ENCODE assay signal across 2 cellular contexts in the genomic region with DNA sequence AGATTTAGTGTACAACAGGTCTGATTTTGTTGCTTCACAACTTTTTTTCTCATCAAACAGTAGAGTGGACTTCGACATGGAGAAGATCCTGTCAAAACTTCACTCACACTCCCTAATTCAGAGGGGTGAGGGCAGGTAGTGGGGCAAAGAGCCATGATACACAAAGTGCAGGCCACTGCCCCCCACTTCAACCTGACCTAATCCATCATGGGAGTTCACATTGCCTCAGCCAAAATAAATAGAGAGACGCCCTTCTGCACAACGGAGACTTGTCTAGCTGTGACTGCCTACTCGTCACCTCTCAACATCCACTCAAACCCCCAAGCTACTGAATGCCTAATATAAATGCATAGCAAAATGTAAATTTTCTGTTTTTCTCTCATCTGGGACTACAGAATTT.
TF ChIP-seq lines count a peak whose summit lies in the region.

No MANE protein-coding gene starts in this region.

TF ChIP-seq in liver, 16 proteins besides CTCF, POLR2A, EP300 and RAD21 (continued from another document):
- TF ChIP-seq, protein P1, sequence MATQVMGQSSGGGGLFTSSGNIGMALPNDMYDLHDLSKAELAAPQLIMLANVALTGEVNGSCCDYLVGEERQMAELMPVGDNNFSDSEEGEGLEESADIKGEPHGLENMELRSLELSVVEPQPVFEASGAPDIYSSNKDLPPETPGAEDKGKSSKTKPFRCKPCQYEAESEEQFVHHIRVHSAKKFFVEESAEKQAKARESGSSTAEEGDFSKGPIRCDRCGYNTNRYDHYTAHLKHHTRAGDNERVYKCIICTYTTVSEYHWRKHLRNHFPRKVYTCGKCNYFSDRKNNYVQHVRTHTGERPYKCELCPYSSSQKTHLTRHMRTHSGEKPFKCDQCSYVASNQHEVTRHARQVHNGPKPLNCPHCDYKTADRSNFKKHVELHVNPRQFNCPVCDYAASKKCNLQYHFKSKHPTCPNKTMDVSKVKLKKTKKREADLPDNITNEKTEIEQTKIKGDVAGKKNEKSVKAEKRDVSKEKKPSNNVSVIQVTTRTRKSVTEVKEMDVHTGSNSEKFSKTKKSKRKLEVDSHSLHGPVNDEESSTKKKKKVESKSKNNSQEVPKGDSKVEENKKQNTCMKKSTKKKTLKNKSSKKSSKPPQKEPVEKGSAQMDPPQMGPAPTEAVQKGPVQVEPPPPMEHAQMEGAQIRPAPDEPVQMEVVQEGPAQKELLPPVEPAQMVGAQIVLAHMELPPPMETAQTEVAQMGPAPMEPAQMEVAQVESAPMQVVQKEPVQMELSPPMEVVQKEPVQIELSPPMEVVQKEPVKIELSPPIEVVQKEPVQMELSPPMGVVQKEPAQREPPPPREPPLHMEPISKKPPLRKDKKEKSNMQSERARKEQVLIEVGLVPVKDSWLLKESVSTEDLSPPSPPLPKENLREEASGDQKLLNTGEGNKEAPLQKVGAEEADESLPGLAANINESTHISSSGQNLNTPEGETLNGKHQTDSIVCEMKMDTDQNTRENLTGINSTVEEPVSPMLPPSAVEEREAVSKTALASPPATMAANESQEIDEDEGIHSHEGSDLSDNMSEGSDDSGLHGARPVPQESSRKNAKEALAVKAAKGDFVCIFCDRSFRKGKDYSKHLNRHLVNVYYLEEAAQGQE (IDR thresholded peaks at IDR 0.05): no peak
- TF ChIP-seq HNF4A (conservative IDR thresholded peaks at IDR 0.05) (peak; percentile 11 to 28), RXRA (IDR thresholded peaks at IDR 0.05) (peak; percentile 11 to 43), JUND (IDR thresholded peaks at IDR 0.05) (no peak)

TF ChIP-seq in HepG2, 621 proteins besides CTCF, POLR2A, EP300 and RAD21 (continued from another document):
- TF ChIP-seq, protein P2, sequence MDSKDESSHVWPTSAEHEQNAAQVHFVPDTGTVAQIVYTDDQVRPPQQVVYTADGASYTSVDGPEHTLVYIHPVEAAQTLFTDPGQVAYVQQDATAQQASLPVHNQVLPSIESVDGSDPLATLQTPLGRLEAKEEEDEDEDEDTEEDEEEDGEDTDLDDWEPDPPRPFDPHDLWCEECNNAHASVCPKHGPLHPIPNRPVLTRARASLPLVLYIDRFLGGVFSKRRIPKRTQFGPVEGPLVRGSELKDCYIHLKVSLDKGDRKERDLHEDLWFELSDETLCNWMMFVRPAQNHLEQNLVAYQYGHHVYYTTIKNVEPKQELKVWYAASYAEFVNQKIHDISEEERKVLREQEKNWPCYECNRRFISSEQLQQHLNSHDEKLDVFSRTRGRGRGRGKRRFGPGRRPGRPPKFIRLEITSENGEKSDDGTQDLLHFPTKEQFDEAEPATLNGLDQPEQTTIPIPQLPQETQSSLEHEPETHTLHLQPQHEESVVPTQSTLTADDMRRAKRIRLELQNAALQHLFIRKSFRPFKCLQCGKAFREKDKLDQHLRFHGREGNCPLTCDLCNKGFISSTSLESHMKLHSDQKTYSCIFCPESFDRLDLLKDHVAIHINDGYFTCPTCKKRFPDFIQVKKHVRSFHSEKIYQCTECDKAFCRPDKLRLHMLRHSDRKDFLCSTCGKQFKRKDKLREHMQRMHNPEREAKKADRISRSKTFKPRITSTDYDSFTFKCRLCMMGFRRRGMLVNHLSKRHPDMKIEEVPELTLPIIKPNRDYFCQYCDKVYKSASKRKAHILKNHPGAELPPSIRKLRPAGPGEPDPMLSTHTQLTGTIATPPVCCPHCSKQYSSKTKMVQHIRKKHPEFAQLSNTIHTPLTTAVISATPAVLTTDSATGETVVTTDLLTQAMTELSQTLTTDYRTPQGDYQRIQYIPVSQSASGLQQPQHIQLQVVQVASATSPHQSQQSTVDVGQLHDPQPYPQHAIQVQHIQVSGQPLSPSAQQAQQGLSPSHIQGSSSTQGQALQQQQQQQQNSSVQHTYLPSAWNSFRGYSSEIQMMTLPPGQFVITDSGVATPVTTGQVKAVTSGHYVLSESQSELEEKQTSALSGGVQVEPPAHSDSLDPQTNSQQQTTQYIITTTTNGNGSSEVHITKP (CRISPR knock-in tag; IDR thresholded peaks at IDR 0.05; ENCODE audit: low read depth): no peak
- TF ChIP-seq SKI (IDR thresholded peaks at IDR 0.05; ENCODE audit: partially characterized antibody): no peak
- TF ChIP-seq, protein P3, sequence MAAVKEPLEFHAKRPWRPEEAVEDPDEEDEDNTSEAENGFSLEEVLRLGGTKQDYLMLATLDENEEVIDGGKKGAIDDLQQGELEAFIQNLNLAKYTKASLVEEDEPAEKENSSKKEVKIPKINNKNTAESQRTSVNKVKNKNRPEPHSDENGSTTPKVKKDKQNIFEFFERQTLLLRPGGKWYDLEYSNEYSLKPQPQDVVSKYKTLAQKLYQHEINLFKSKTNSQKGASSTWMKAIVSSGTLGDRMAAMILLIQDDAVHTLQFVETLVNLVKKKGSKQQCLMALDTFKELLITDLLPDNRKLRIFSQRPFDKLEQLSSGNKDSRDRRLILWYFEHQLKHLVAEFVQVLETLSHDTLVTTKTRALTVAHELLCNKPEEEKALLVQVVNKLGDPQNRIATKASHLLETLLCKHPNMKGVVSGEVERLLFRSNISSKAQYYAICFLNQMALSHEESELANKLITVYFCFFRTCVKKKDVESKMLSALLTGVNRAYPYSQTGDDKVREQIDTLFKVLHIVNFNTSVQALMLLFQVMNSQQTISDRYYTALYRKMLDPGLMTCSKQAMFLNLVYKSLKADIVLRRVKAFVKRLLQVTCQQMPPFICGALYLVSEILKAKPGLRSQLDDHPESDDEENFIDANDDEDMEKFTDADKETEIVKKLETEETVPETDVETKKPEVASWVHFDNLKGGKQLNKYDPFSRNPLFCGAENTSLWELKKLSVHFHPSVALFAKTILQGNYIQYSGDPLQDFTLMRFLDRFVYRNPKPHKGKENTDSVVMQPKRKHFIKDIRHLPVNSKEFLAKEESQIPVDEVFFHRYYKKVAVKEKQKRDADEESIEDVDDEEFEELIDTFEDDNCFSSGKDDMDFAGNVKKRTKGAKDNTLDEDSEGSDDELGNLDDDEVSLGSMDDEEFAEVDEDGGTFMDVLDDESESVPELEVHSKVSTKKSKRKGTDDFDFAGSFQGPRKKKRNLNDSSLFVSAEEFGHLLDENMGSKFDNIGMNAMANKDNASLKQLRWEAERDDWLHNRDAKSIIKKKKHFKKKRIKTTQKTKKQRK (IDR thresholded peaks at IDR 0.05; ENCODE audit: low read length): no peak
- no peak for TF ChIP-seq ZNF557 (CRISPR knock-in tag; IDR thresholded peaks at IDR 0.05)
- no peak for TF ChIP-seq ARNTL (CRISPR knock-in tag; IDR thresholded peaks at IDR 0.05)
- TF ChIP-seq, protein P4, sequence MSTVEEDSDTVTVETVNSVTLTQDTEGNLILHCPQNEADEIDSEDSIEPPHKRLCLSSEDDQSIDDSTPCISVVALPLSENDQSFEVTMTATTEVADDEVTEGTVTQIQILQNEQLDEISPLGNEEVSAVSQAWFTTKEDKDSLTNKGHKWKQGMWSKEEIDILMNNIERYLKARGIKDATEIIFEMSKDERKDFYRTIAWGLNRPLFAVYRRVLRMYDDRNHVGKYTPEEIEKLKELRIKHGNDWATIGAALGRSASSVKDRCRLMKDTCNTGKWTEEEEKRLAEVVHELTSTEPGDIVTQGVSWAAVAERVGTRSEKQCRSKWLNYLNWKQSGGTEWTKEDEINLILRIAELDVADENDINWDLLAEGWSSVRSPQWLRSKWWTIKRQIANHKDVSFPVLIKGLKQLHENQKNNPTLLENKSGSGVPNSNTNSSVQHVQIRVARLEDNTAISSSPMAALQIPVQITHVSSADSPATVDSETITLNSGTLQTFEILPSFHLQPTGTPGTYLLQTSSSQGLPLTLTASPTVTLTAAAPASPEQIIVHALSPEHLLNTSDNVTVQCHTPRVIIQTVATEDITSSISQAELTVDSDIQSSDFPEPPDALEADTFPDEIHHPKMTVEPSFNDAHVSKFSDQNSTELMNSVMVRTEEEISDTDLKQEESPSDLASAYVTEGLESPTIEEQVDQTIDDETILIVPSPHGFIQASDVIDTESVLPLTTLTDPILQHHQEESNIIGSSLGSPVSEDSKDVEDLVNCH (CRISPR knock-in tag; IDR thresholded peaks at IDR 0.05): no peak
- TF ChIP-seq ZNF607 (CRISPR knock-in tag; IDR thresholded peaks at IDR 0.05; ENCODE audit: borderline replicate concordance): no peak
- no peak for TF ChIP-seq PLRG1 (conservative IDR thresholded peaks at IDR 0.05)
